Comparison of ENCODE assay signal across 9 cellular contexts in the genomic region with DNA sequence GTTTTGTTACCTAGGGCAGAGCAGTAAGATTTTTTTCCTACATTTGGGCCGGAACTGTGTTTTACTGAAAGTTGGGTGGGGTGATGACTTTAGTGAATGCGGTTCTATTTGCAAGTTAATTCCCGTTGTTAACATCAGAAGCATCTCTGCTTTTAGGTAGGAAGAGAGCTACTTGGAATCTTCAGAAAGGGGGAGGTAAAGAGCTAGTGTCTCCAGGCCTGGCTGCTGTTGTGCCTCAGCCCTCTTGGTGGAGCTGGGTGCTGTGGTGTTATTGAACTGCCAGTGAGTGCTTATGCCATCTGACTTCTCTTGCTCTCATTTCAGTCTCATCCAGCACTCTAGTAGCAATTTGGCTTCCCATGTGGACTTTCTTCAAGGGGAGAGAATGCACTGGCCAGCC. TPM values are rescaled to one million over a fixed set of nuclear protein-coding genes. Genes with fewer than 3 reads are reported as not detected.
A peak's percentile ranks its signal among the peaks of the same experiment; 100 is the strongest.
DNase-seq lines count a peak whose midpoint lies in the region; ATAC-seq, FAIRE-seq and TF ChIP-seq lines count a peak whose summit lies in the region.
"Had no signal": no experiment of that assay in that cellular context is flagged by ENCODE, and none has a peak within 500 bp of the region (broad histone marks: within the 10 kb centered on the region; RNA-seq: fewer than 3 reads in every experiment).

No MANE protein-coding gene starts in this region.

- H3K4me2 ChIP-seq in keratinocyte (ENCODE audit: control insufficient read depth, extremely low read depth, insufficient read depth, low read depth, low read length) = peak overlapping the region; percentile 39

- no peaks in the 10 kb centered on the region for H3K9me3 Mint-ChIP-seq in activated naive CD8-positive, alpha-beta T cell treated with anti-CD3 and anti-CD28 coated beads for 36 hours

- H2AFZ ChIP-seq in keratinocyte (ENCODE audit: control insufficient read depth, low read length) = no peak overlapping the region

- H3K27ac ChIP-seq in HUES48 (ENCODE audit: low read depth, low read length) (peak overlapping the region; percentile 83), keratinocyte (ENCODE audit: control insufficient read depth, insufficient read depth, low read length) (no peak overlapping the region)

- H3K4me1 Mint-ChIP-seq in activated naive CD8-positive, alpha-beta T cell treated with anti-CD3 and anti-CD28 coated beads for 36 hours = peaks cover 26% of the 10 kb centered on the region

- H4K20me1 ChIP-seq in keratinocyte (ENCODE audit: control insufficient read depth, extremely low read depth, insufficient read depth, low read length) = peaks cover 9% of the 10 kb centered on the region

- H3K9ac ChIP-seq in HUES48 (ENCODE audit: low read depth, low read length) = 0 out of 2 replicates have a peak overlapping the region, but pooled peaks have one; percentile 32
- H3K9ac ChIP-seq in keratinocyte (ENCODE audit: control insufficient read depth, extremely low read depth, insufficient read depth, low read length) = no peak overlapping the region

- H3K4me3 ChIP-seq in HUES48 (ENCODE audit: low read depth, low read length) (peak overlapping the region; percentile 41), keratinocyte (ENCODE audit: control insufficient read depth in 2 of 3, extremely low read depth in 1 of 3, insufficient read depth in 2 of 3, low read depth in 1 of 3, low read length in 3 of 3) (no peak overlapping the region)

- H3K36me3 ChIP-seq in HUES48 (ENCODE audit: control insufficient read depth, insufficient read depth, low read length) (peaks cover 48% of the 10 kb centered on the region), keratinocyte (ENCODE audit: control insufficient read depth in 2 of 2, extremely low read depth in 1 of 2, insufficient read depth in 2 of 2, low read length in 2 of 2) (peaks cover 19 to 34% of the 10 kb centered on the region in 2 experiments)

- peaks cover 47% of the 10 kb centered on the region for H3K79me2 ChIP-seq in keratinocyte (ENCODE audit: control insufficient read depth, insufficient read depth, low read length)

- peak overlapping the region; percentile 23 for H3K27ac Mint-ChIP-seq in activated naive CD8-positive, alpha-beta T cell treated with anti-CD3 and anti-CD28 coated beads for 36 hours

- H3K4me1 ChIP-seq in HUES48 (ENCODE audit: control insufficient read depth, insufficient read depth, low read length) (peaks cover 22% of the 10 kb centered on the region), keratinocyte (ENCODE audit: control insufficient read depth, extremely low read depth, insufficient read depth, low read length) (peaks cover 23% of the 10 kb centered on the region)

- no peak overlapping the region for H3K4me3 Mint-ChIP-seq in activated naive CD8-positive, alpha-beta T cell treated with anti-CD3 and anti-CD28 coated beads for 36 hours

- H3K9me1 ChIP-seq in keratinocyte (ENCODE audit: control insufficient read depth, extremely low read depth, insufficient read depth, low read length) = peaks cover 4% of the 10 kb centered on the region

- no peaks in the 10 kb centered on the region for H3K27me3 Mint-ChIP-seq in activated naive CD8-positive, alpha-beta T cell treated with anti-CD3 and anti-CD28 coated beads for 36 hours

- dilution Hi-C loops in keratinocyte (cut with MboI; ENCODE audit: extremely low pct_ligation_motif_present, low sequenced_read_pairs) = no loop called here

- H3K27me3 ChIP-seq in HUES48 (ENCODE audit: control insufficient read depth, insufficient read depth, low read length) (no peaks in the 10 kb centered on the region), keratinocyte (ENCODE audit: control insufficient read depth, extremely low read depth, insufficient read depth, low read length) (no peaks in the 10 kb centered on the region)

- DNase-seq in DMS114 treated with DMSO at 0.1 percent for 48 hours (lab: John Stamatoyannopoulos, UW; ENCODE audit: unreplicated experiment) (peak; percentile 74), keratinocyte (ENCODE audit: low read depth, low spot score) (no peak), cortex of kidney (lab: John Stamatoyannopoulos, UW) (no peak), NCI-H446 treated with DMSO at 0.1 percent for 48 hours (lab: John Stamatoyannopoulos, UW) (no peak)
- DNase-seq in activated naive CD8-positive, alpha-beta T cell treated with anti-CD3 and anti-CD28 coated beads for 36 hours = no peak

- ATAC-seq in HG03469 (IDR thresholded peaks at IDR 0.05; ENCODE audit: unreplicated experiment) (no peak), HG03439 (IDR thresholded peaks at IDR 0.05; ENCODE audit: unreplicated experiment) (no peak)

- H3K9me3 ChIP-seq in HUES48 (ENCODE audit: control insufficient read depth, insufficient read depth, low read length) (no peaks in the 10 kb centered on the region), keratinocyte (ENCODE audit: control insufficient read depth, low read depth, low read length) (no peaks in the 10 kb centered on the region)

- TF ChIP-seq CTCF in keratinocyte (optimal IDR thresholded peaks at IDR 0.05 in 1 of 3, IDR thresholded peaks at IDR 0.05 in 1 of 3, conservative IDR thresholded peaks at IDR 0.05 in 1 of 3; ENCODE audit: extremely low read depth in 1 of 3, insufficient read depth in 2 of 3, low read length in 3 of 3) = peak; percentile 72 to 84 (median 77)

- H3K36me3 Mint-ChIP-seq in activated naive CD8-positive, alpha-beta T cell treated with anti-CD3 and anti-CD28 coated beads for 36 hours = peaks cover 21% of the 10 kb centered on the region

- FAIRE-seq in keratinocyte (lab: Jason Lieb, UNC) = peak; percentile 39
- FAIRE-seq: islet of Langerhans had no signal

RNA-seq across cellular contexts. Expression of gene KDM4A, which starts 3.4 kb away (rescaled TPM):
- total RNA-seq in activated naive CD8-positive, alpha-beta T cell treated with anti-CD3 and anti-CD28 coated beads for 36 hours = 10 to 100 TPM; 24.9 to 26.0 TPM
- polyA plus RNA-seq in keratinocyte = 31.0 to 39.5 TPM (median 31.6 TPM) in 3 replicates
- polyA plus RNA-seq in keratinocyte (2011; ENCODE audit: low read depth) = 18.0 TPM
- polyA plus RNA-seq in keratinocyte (2011; cell fraction: cytosol; rRNA removed) = 29.4 and 38.4 TPM in 2 replicates
- 78.8 and 82.6 TPM in 2 replicates for polyA plus RNA-seq in keratinocyte (2011; cell fraction: nucleus; rRNA removed)
- 21.4 and 32.0 TPM in 2 replicates for polyA plus RNA-seq in keratinocyte (2012; ENCODE audit: low replicate concordance)
- polyA minus RNA-seq in keratinocyte = 42.6 to 56.7 TPM (median 45.3 TPM) in 3 replicates
- polyA minus RNA-seq in keratinocyte (2011; cell fraction: cytosol; rRNA and poly(A)+ RNA removed) = 19.2 TPM
- polyA minus RNA-seq in keratinocyte (2011; cell fraction: nucleus; rRNA and poly(A)+ RNA removed) = 43.9 and 91.1 TPM in 2 replicates

RNA-seq across cellular contexts. Expression of gene ST3GAL3, which starts 54.0 kb away (rescaled TPM):
- total RNA-seq in activated naive CD8-positive, alpha-beta T cell treated with anti-CD3 and anti-CD28 coated beads for 36 hours = 10 to 100 TPM in 1 of 2 experiments, 1 to 10 TPM in 1; 9.7 to 11.1 TPM
- 8.5 to 14.6 TPM (median 10.0 TPM) in 3 replicates for polyA plus RNA-seq in keratinocyte
- polyA plus RNA-seq in keratinocyte (2011; ENCODE audit: low read depth) = 6.2 TPM
- polyA plus RNA-seq in keratinocyte (2011; cell fraction: cytosol; rRNA removed) = 7.3 and 10.1 TPM in 2 replicates
- polyA plus RNA-seq in keratinocyte (2011; cell fraction: nucleus; rRNA removed) = 26.2 and 31.8 TPM in 2 replicates
- polyA plus RNA-seq in keratinocyte (2012; ENCODE audit: low replicate concordance) = 8.0 and 14.6 TPM in 2 replicates
- 13.2 to 44.4 TPM (median 20.8 TPM) in 3 replicates for polyA minus RNA-seq in keratinocyte
- polyA minus RNA-seq in keratinocyte (2011; cell fraction: cytosol; rRNA and poly(A)+ RNA removed) = 15.7 TPM
- polyA minus RNA-seq in keratinocyte (2011; cell fraction: nucleus; rRNA and poly(A)+ RNA removed) = 13.5 and 20.6 TPM in 2 replicates
